In genomic region chr5:44809215-44809955, GRCh38 we compare ENCODE assay signal across 8 cellular contexts. TPM values are rescaled to one million over a fixed set of nuclear protein-coding genes. Genes with fewer than 3 reads are reported as not detected.
A peak's percentile ranks its signal among the peaks of the same experiment; 100 is the strongest.
DNase-seq lines count a peak whose midpoint lies in the region; ATAC-seq and TF ChIP-seq lines count a peak whose summit lies in the region.

No MANE protein-coding gene starts in this region.

- no peaks in the 10 kb centered on the region for H3K27me3 ChIP-seq in esophagus squamous epithelium
- H3K27me3 ChIP-seq in naive thymus-derived CD4-positive, alpha-beta T cell (ENCODE audit: control insufficient read depth in 2 of 2, insufficient read depth in 2 of 2, low read length in 2 of 2), result no peaks in the 10 kb centered on the region

- peak; percentile 69 for DNase-seq in CD1c-positive myeloid dendritic cell (ENCODE audit: extremely low spot score)
- DNase-seq in NCI-H774 (lab: John Stamatoyannopoulos, UW), result peak; percentile 27
- DNase-seq in activated T-cell treated with anti-CD3 and anti-CD28 coated beads, Interleukin-2, amount 50 U/mL, for 24 hours, result peak; percentile 52
- DNase-seq in esophagus squamous epithelium (lab: John Stamatoyannopoulos, UW), result no peak
- DNase-seq in naive thymus-derived CD4-positive, alpha-beta T cell, result peak in 5 of 9 donors; percentile 29 to 63 (median 50)
- peak; percentile 42 for DNase-seq in stimulated activated naive CD4-positive, alpha-beta T cell treated with Interleukin-2 at 50 U/mL for 16 hours (lab: John Stamatoyannopoulos, UW)

- CTCF ChIA-PET in naive thymus-derived CD4-positive, alpha-beta T cell (lab: Charles Lee), result no interaction called here

- ATAC-seq in GM19351 (IDR thresholded peaks at IDR 0.05; ENCODE audit: unreplicated experiment), result peak; percentile 49
- ATAC-seq in HG03460 (IDR thresholded peaks at IDR 0.05; ENCODE audit: unreplicated experiment), result peak; percentile 50
- peak; percentile 30 for ATAC-seq in naive thymus-derived CD4-positive, alpha-beta T cell

- POLR2A ChIA-PET in naive thymus-derived CD4-positive, alpha-beta T cell (lab: Charles Lee), result interaction anchor here (0.9 to 1.4 kb wide), 3 partner anchors 10 to 1325 kb away, joined by 4 to 5 read pairs (median 5); partner anchors contain the start of gene TMEM267

- H3K9me3 ChIP-seq in esophagus squamous epithelium, result no peaks in the 10 kb centered on the region
- H3K9me3 ChIP-seq in naive thymus-derived CD4-positive, alpha-beta T cell (ENCODE audit: control insufficient read depth in 2 of 3, low read length in 3 of 3), result no peaks in the 10 kb centered on the region

- intact Hi-C loops in esophagus squamous epithelium (cut with DNase I), result no loop called here
- intact Hi-C loops in naive thymus-derived CD4-positive, alpha-beta T cell (cut with micrococcal nuclease), result loop anchor here (2.0 to 10.0 kb wide), 6 partner anchors 65 to 1765 kb away; partner anchors contain the start of genes ZNF131 (in 2 of the 2) and ANXA2R (in 1 of the 2)

- H3K36me3 Mint-ChIP-seq in activated T-cell treated with anti-CD3 and anti-CD28 coated beads, Interleukin-2, amount 50 U/mL, for 24 hours (ENCODE audit: low read depth), result peaks cover 55% of the 10 kb centered on the region
- peaks cover 1 to 19% (median 9%) of the 10 kb centered on the region in 5 donors for H3K36me3 Mint-ChIP-seq in naive thymus-derived CD4-positive, alpha-beta T cell

- TF ChIP-seq POLR2A in esophagus squamous epithelium (IDR thresholded peaks at IDR 0.05), result no peak

- H3K4me3 ChIP-seq in esophagus squamous epithelium, result peak overlapping the region; percentile 76 to 100 (median 98)
- H3K4me3 ChIP-seq in naive thymus-derived CD4-positive, alpha-beta T cell (ENCODE audit: low read length), result peak overlapping the region; percentile 85

- peaks cover 0 to 43% (median 14%) of the 10 kb centered on the region in 3 donors for H3K4me1 ChIP-seq in esophagus squamous epithelium
- H3K4me1 ChIP-seq in naive thymus-derived CD4-positive, alpha-beta T cell (ENCODE audit: control insufficient read depth in 2 of 2, insufficient read depth in 2 of 2, low read length in 2 of 2), result peaks cover 0 to 20% of the 10 kb centered on the region in 2 donors

- peak overlapping the region; percentile 92 to 95 (median 93) for H3K27ac ChIP-seq in esophagus squamous epithelium
- peak overlapping the region; percentile 81 for H3K27ac ChIP-seq in naive thymus-derived CD4-positive, alpha-beta T cell (ENCODE audit: low read depth, low read length)

- TF ChIP-seq CTCF in esophagus squamous epithelium (IDR thresholded peaks at IDR 0.05), result no peak

- no peaks in the 10 kb centered on the region for H3K9me3 Mint-ChIP-seq in activated T-cell treated with anti-CD3 and anti-CD28 coated beads, Interleukin-2, amount 50 U/mL, for 24 hours
- H3K9me3 Mint-ChIP-seq in naive thymus-derived CD4-positive, alpha-beta T cell, result no peaks in the 10 kb centered on the region

- H3K27ac Mint-ChIP-seq in activated T-cell treated with anti-CD3 and anti-CD28 coated beads, Interleukin-2, amount 50 U/mL, for 24 hours, result peak overlapping the region; percentile 98
- peak overlapping the region; percentile 84 to 98 (median 95) for H3K27ac Mint-ChIP-seq in naive thymus-derived CD4-positive, alpha-beta T cell

- H3K4me1 Mint-ChIP-seq in activated T-cell treated with anti-CD3 and anti-CD28 coated beads, Interleukin-2, amount 50 U/mL, for 24 hours (ENCODE audit: low read depth), result peaks cover 35% of the 10 kb centered on the region
- H3K4me1 Mint-ChIP-seq in naive thymus-derived CD4-positive, alpha-beta T cell, result peaks cover 14 to 58% (median 41%) of the 10 kb centered on the region in 7 donors

- peaks cover 5% of the 10 kb centered on the region for H3K27me3 Mint-ChIP-seq in activated T-cell treated with anti-CD3 and anti-CD28 coated beads, Interleukin-2, amount 50 U/mL, for 24 hours
- peaks cover 0 to 5% (median 0%) of the 10 kb centered on the region in 5 donors for H3K27me3 Mint-ChIP-seq in naive thymus-derived CD4-positive, alpha-beta T cell

- 0% methylated on average over 11 to 14 of the region's 45 CpGs for WGBS in esophagus squamous epithelium, 2 donors

- peaks cover 0 to 35% (median 0%) of the 10 kb centered on the region in 3 donors for H3K36me3 ChIP-seq in esophagus squamous epithelium
- H3K36me3 ChIP-seq in naive thymus-derived CD4-positive, alpha-beta T cell (ENCODE audit: control insufficient read depth in 2 of 3, insufficient read depth in 3 of 3, low read length in 3 of 3), result peaks cover 3 to 17% (median 7%) of the 10 kb centered on the region in 3 experiments

- H3K4me3 Mint-ChIP-seq in activated T-cell treated with anti-CD3 and anti-CD28 coated beads, Interleukin-2, amount 50 U/mL, for 24 hours, result peak overlapping the region; percentile 98
- H3K4me3 Mint-ChIP-seq in naive thymus-derived CD4-positive, alpha-beta T cell, result peak overlapping the region; percentile 86 to 98 (median 96)

RNA-seq across cellular contexts. Expression of gene MRPS30, which starts 0.6 kb away (rescaled TPM):
- total RNA-seq in esophagus squamous epithelium, result 10 to 100 TPM; 38.0 to 60.3 (median 49.5) TPM
- 10 to 100 TPM; 31.1 to 61.0 (median 47.1) TPM for total RNA-seq in naive thymus-derived CD4-positive, alpha-beta T cell
- polyA plus RNA-seq in naive thymus-derived CD4-positive, alpha-beta T cell, result 10 to 100 TPM; 55.4 to 89.5 TPM
